Comparison of ENCODE assay signal across 20 cellular contexts in genomic region chr11:125375146-125375545, GRCh38.
DNase-seq lines count a peak whose midpoint lies in the region; ATAC-seq and TF ChIP-seq lines count a peak whose summit lies in the region.
"Had no signal": no experiment of that assay in that cellular context is flagged by ENCODE, and none has a peak within 500 bp of the region (broad histone marks: within the 10 kb centered on the region; RNA-seq: fewer than 3 reads in every experiment).

No MANE protein-coding gene starts in this region.

- DNase-seq in NCI-H69 (lab: John Stamatoyannopoulos, UW) (peak; percentile 17), body of pancreas (no peak), kidney tubule cell (ENCODE audit: low spot score) (peak; percentile 17), renal cortical epithelial cell (ENCODE audit: low read depth) (peak; percentile 1), activated T-cell treated with anti-CD3 and anti-CD28 coated beads for 4 hours (no peak), SHP77 (lab: John Stamatoyannopoulos, UW) (no peak), left colon (no peak)
- DNase-seq: activated CD8-positive, alpha-beta memory T cell treated with anti-CD3 and anti-CD28 coated beads, Interleukin-2, amount 50 U/mL, for 4 hours; activated naive CD8-positive, alpha-beta T cell treated with anti-CD3 and anti-CD28 coated beads for 36 hours; H7; islet precursor cell; mesendoderm; naive thymus-derived CD4-positive, alpha-beta T cell; stimulated activated naive B cell treated with anti-CD40 and anti-IgM and Interleukin-4, amounts not matched to agents 10 μg/mL and 1 μg/mL and 100 μg/mL, for 72 hours; T-helper 2 cell; thyroid gland had no signal

- no peaks in the 10 kb centered on the region for H3K36me3 ChIP-seq in body of pancreas (replicated peaks in 1 of 2; ENCODE audit: insufficient read depth in 1 of 2, low read depth in 2 of 2)
- H3K36me3 ChIP-seq: thyroid gland had no signal

- H3K27ac ChIP-seq in body of pancreas, result peak overlapping the region; percentile 43 to 71 (median 54)
- H3K27ac ChIP-seq: SK-N-MC, VCaP had no signal

- ATAC-seq in body of pancreas (peak; percentile 27), HG02885 (IDR thresholded peaks at IDR 0.05; ENCODE audit: poor library complexity, unreplicated experiment) (no peak), left colon (no peak)
- ATAC-seq: naive thymus-derived CD4-positive, alpha-beta T cell; stimulated activated naive B cell treated with anti-CD40 and anti-IgM and Interleukin-4, amounts not matched to agents 10 μg/mL and 1 μg/mL and 100 μg/mL, for 72 hours had no signal

- peaks cover 28% of the 10 kb centered on the region for H3K4me1 ChIP-seq in body of pancreas

- WGBS in body of pancreas, 2 donors, result 49 to 54% methylated on average over 6 of the region's 6 CpGs

- H3K27me3 ChIP-seq in body of pancreas, result no peaks in the 10 kb centered on the region
- H3K27me3 ChIP-seq: thyroid gland had no signal

- H3K9me3 ChIP-seq in body of pancreas, result no peaks in the 10 kb centered on the region
- H3K9me3 ChIP-seq: thyroid gland had no signal

- intact Hi-C loops in body of pancreas (cut with DNase I) (no loop called here), left colon (cut with DNase I, micrococcal nuclease) (no loop called here)

- no peak for TF ChIP-seq CTCF in body of pancreas (IDR thresholded peaks at IDR 0.05)

- H3K4me3 ChIP-seq in body of pancreas, result no peak overlapping the region
- H3K4me3 ChIP-seq: SK-N-MC, smooth muscle cell, thyroid gland had no signal

- no peak for TF ChIP-seq POLR2A in body of pancreas (IDR thresholded peaks at IDR 0.05)

Comparison
In these comparisons a context has a peak if more than half of its experiments do, and no peak if none do; other contexts are left out.
1. DNase-seq: peak in NCI-H69 (single experiment), kidney tubule cell (single experiment) and renal cortical epithelial cell (single experiment); none in body of pancreas (0 of 4), activated T-cell treated with anti-CD3 and anti-CD28 coated beads for 4 hours (single experiment), SHP77 (0 of 2) and left colon (0 of 2).